In the genomic region with DNA sequence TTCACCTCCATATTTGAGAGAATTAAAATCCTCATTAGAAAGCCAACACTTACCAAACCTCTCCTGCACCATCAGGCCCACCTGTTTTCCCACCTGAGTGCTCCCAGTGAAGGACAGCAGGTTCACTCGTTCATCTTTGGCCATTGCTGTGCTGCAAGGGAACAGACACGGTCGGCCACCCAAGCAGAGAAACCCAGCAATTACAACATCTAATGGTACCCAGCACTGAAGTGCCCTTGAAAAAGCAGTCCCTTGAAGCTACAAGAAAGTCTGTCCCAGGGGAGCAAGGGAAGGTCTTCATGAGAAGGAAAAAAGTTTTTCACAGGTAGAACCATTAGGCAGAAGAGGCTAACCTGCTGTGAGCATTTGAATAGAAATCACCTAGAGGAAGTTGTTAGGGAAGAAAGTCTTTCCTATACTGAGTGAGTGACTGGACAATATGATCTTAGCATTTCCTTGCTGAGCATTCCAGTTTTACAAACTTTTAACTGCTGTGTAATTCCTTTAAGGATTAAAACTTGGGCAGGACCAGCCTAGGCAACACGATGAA, we compare ENCODE assay signal across 1 cellular context.
TF ChIP-seq lines count a peak whose summit lies in the region.

No MANE protein-coding gene starts in this region.

TF ChIP-seq in WTC11, 78 proteins besides CTCF, POLR2A, EP300 and RAD21 (continued from another document):
- TF ChIP-seq CBFB (CRISPR knock-in tag; IDR thresholded peaks at IDR 0.05; ENCODE audit: low read depth), result no peak
- TF ChIP-seq, protein P1, sequence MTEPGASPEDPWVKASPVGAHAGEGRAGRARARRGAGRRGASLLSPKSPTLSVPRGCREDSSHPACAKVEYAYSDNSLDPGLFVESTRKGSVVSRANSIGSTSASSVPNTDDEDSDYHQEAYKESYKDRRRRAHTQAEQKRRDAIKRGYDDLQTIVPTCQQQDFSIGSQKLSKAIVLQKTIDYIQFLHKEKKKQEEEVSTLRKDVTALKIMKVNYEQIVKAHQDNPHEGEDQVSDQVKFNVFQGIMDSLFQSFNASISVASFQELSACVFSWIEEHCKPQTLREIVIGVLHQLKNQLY (CRISPR knock-in tag; IDR thresholded peaks at IDR 0.05), result no peak
